Comparison of ENCODE assay signal across 8 cellular contexts in the genomic region with DNA sequence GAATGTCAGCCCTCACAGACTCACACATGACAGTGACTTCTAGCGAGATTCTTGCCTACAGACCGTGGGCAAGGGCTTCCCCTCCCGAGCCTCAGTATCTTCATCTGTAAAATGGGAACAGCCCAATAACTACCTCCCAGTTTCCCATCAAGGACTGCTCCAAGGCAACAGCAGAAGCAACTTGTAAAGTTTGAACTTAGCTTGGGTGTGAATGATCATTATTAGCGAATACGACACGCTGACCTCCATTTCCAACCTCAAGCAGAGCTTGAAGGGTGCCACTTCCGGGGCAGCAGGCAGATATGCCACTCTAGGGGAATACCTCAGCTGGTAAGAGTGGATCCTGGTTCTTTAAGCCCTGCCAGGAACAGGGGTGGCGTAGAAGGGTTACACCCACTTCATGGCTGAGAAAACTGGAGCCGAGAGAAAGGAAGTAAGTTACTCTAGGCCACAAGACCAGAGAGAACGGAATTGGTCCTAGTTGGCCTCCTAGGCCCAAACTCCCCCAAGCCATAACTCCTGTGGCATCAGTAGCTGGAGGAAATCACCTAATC. TPM values are rescaled to one million over a fixed set of nuclear protein-coding genes. Genes with fewer than 3 reads are reported as not detected.
DNase-seq lines count a peak whose midpoint lies in the region; TF ChIP-seq lines count a peak whose summit lies in the region.

No MANE protein-coding gene starts in this region.

- no peak overlapping the region for H2AK5ac ChIP-seq in H9 (ENCODE audit: insufficient read length, low read length)

- H3K23ac ChIP-seq in H9 (ENCODE audit: insufficient read length, low read depth, low read length): no peak overlapping the region

- H2BK120ac ChIP-seq in H9 (ENCODE audit: low read depth, low read length, poor library complexity, severe bottlenecking): no peak overlapping the region

- peak overlapping the region; percentile 44 for H3K4me2 ChIP-seq in H9 (ENCODE audit: insufficient read depth, insufficient read length, low read length)

- H2AFZ ChIP-seq in H9 (ENCODE audit: low read length): no peak overlapping the region

- peaks cover 18 to 44% (median 42%) of the 10 kb centered on the region in 3 experiments for H3K36me3 Mint-ChIP-seq in H9 (ENCODE audit: insufficient read depth in 1 of 3, low read depth in 3 of 3)

- peaks cover 42 to 46% of the 10 kb centered on the region in 2 experiments for H3K4me1 Mint-ChIP-seq in H9

- no peaks in the 10 kb centered on the region for H3K9me3 Mint-ChIP-seq in H9

- peak overlapping the region; percentile 89 to 99 (median 98); a peak in 6 of 7 replicates for H3K27ac Mint-ChIP-seq in H9

- peak overlapping the region; percentile 92 to 99 for H3K4me3 Mint-ChIP-seq in H9

- H3K14ac ChIP-seq in H9 (ENCODE audit: insufficient read depth, low read length): no peak overlapping the region

- H3K79me1 ChIP-seq in H9 (ENCODE audit: insufficient read depth, low read depth, low read length, poor library complexity, severe bottlenecking): peaks cover 3% of the 10 kb centered on the region

- H3K27me3 Mint-ChIP-seq in H9 (ENCODE audit: low read depth): peaks cover 1% of the 10 kb centered on the region; the same call in 1 of the 2 replicates

- H3K79me2 ChIP-seq in H9 (ENCODE audit: insufficient read depth, low read length): peaks cover 38% of the 10 kb centered on the region

- no peaks in the 10 kb centered on the region for H3K9me3 ChIP-seq in H9 (ENCODE audit: control insufficient read depth, low read depth, low read length)
- H3K9me3 ChIP-seq in ovary: no peaks in the 10 kb centered on the region

- TF ChIP-seq EP300 in ovary (IDR thresholded peaks at IDR 0.05): no peak

- H3K23me2 ChIP-seq in H9 (ENCODE audit: insufficient read length, low read depth, low read length, poor library complexity, severe bottlenecking): peaks cover 11% of the 10 kb centered on the region

- H3K56ac ChIP-seq in H9 (ENCODE audit: insufficient read length, low read depth, low read length): no peak overlapping the region

- H2BK15ac ChIP-seq in H9 (ENCODE audit: low read depth, low read length): no peak overlapping the region

- peak overlapping the region; percentile 97 for H3K9ac ChIP-seq in H9 (ENCODE audit: extremely low read depth, insufficient read length, low read length)

- H3K4me1 ChIP-seq in H9 (ENCODE audit: insufficient read depth, low read length) (no peaks in the 10 kb centered on the region; the same call in 1 of the 2 replicates), ovary (ENCODE audit: insufficient read depth) (peaks cover 16% of the 10 kb centered on the region)

- no peak overlapping the region for H2BK20ac ChIP-seq in H9 (ENCODE audit: low read depth, low read length, poor library complexity, severe bottlenecking)

- H4K91ac ChIP-seq in H9 (ENCODE audit: insufficient read length, low read depth, low read length): no peak overlapping the region

- TF ChIP-seq POLR2A in ovary (IDR thresholded peaks at IDR 0.05): no peak

- intact Hi-C loops in ovary (cut with DNase I): no loop called here

- no peak overlapping the region for H3T11ph ChIP-seq in H9 (ENCODE audit: low read length)

- TF ChIP-seq CTCF in AG09309 (IDR thresholded peaks at IDR 0.05; ENCODE audit: control insufficient read depth, insufficient read depth, low read depth, low read length, missing control alignments): no peak
- TF ChIP-seq CTCF in H9 (conservative IDR thresholded peaks at IDR 0.05): no peak
- TF ChIP-seq CTCF in VCaP (conservative IDR thresholded peaks at IDR 0.05): no peak
- no peak for TF ChIP-seq CTCF in fibroblast of mammary gland (conservative IDR thresholded peaks at IDR 0.05; ENCODE audit: control insufficient read depth, insufficient read depth, low read depth, low read length)
- TF ChIP-seq CTCF in ovary (IDR thresholded peaks at IDR 0.05): no peak

- H3K4me3 ChIP-seq in AG09309 (ENCODE audit: control insufficient read depth, low read depth, low read length): peak overlapping the region; percentile 98
- peak overlapping the region; percentile 81 for H3K4me3 ChIP-seq in fibroblast of mammary gland (ENCODE audit: control insufficient read depth, low read depth, low read length)
- H3K4me3 ChIP-seq in ovary: peak overlapping the region; percentile 95

- no peak overlapping the region for H2BK12ac ChIP-seq in H9 (ENCODE audit: insufficient read length, low read depth, low read length)

- no peak overlapping the region for H3K18ac ChIP-seq in H9 (ENCODE audit: insufficient read length, low read depth, low read length)

- DNase-seq in AG09309 (ENCODE audit: low read depth): no peak
- no peak for DNase-seq in H9
- DNase-seq in fibroblast of mammary gland (ENCODE audit: low read depth): no peak
- peak in 1 of 5 donors; percentile 21 for DNase-seq in ovary
- no peak for DNase-seq in effector CD8-positive, alpha-beta T cell (lab: John Stamatoyannopoulos, UW)
- DNase-seq in ureter (ENCODE audit: low spot score): no peak
- DNase-seq in T1000 (lab: John Stamatoyannopoulos, UW): no peak

- H3K4ac ChIP-seq in H9 (ENCODE audit: low read depth, low read length): no peak overlapping the region

- H4K8ac ChIP-seq in H9 (replicated peaks; ENCODE audit: insufficient read length, low read depth, low read length): no peak overlapping the region

- H3K27me3 ChIP-seq in H9 (ENCODE audit: insufficient read depth, low read length) (no peaks in the 10 kb centered on the region), ovary (no peaks in the 10 kb centered on the region)

- WGBS in H9 (ENCODE audit: extremely low coverage, insufficient read length, low lambda C conversion rate): no CpG with 5 or more reads among the region's 10 CpGs
- 38 to 59% (median 47%) methylated on average over 10 of the region's 10 CpGs for WGBS in ovary, 3 donors

- H3K36me3 ChIP-seq in ovary: no peaks in the 10 kb centered on the region

- no peak overlapping the region for H4K5ac ChIP-seq in H9 (ENCODE audit: insufficient read length, low read depth, low read length)

- no peak overlapping the region for H2BK5ac ChIP-seq in H9 (ENCODE audit: insufficient read length, low read length)

- peaks cover 2% of the 10 kb centered on the region for H4K20me1 ChIP-seq in H9 (ENCODE audit: control insufficient read depth, insufficient read depth, insufficient read length)

- H3K27ac ChIP-seq in H9 (ENCODE audit: insufficient read length, low read depth, low read length) (no peak overlapping the region), VCaP (peak overlapping the region; percentile 99), ovary (peak overlapping the region; percentile 2 to 93)

RNA-seq across cellular contexts. Expression of gene RNF44, which starts 2.0 kb away (rescaled TPM):
- 172 and 175 TPM in 2 replicates for total RNA-seq in H9 (2021)
- total RNA-seq in ovary: 10 to 100 TPM; 16.6 to 44.7 (median 30.8) TPM
- 10 to 100 TPM in 1 of 2 donors, 1 to 10 TPM in 1; 9.2 to 23.8 TPM for polyA plus RNA-seq in ovary
- 71.5 TPM for total RNA-seq in ureter

RNA-seq across cellular contexts. Expression of gene CDHR2, which starts 14.0 kb away (rescaled TPM):
- total RNA-seq in H9 (2021) (0.90 TPM in 2 replicates), ovary (1 to 10 TPM in 1 of 7 donors, under 1 TPM in 1, not detected in 5; 0.20 to 2.0 TPM), ureter (not detected)
- under 1 TPM in 1 of 2 donors, not detected in 1; 0.10 TPM for polyA plus RNA-seq in ovary
